18 cellular contexts compared by ENCODE assay signal in the genomic region with DNA sequence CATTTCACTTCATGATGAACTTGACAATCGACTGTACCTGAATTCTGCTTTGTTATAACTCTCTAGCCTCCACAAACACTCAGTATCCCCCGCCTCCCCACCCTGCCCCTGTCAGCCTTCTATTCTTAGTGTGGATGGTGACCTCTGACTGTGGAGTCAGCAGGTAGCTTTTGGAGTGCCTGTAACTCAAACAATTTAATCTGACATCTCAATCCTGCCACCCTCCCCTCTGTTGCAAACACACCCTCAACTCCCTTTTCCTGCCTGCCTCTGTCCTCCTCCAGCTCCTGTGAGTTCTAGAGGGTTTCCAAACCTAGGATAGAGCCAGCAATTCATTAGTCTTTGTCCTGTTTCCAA. TPM values are rescaled to one million over a fixed set of nuclear protein-coding genes. Genes with fewer than 3 reads are reported as not detected.
DNase-seq lines count a peak whose midpoint lies in the region; ATAC-seq and TF ChIP-seq lines count a peak whose summit lies in the region.
"Had no signal": no experiment of that assay in that cellular context is flagged by ENCODE, and none has a peak within 500 bp of the region (broad histone marks: within the 10 kb centered on the region; RNA-seq: fewer than 3 reads in every experiment).

No MANE protein-coding gene starts in this region.

- no peaks in the 10 kb centered on the region for H3K36me3 Mint-ChIP-seq in CD4-positive, alpha-beta T cell (ENCODE audit: low read depth)
- H3K36me3 Mint-ChIP-seq: mesothelial cell of epicardium had no signal

- H3K4me1 ChIP-seq in HEK293 (ENCODE audit: control insufficient read depth, insufficient read depth, low read length) (peaks cover 5% of the 10 kb centered on the region), mucosa of stomach (ENCODE audit: control insufficient read depth, insufficient read depth, low read length) (peaks cover 30% of the 10 kb centered on the region)
- H3K4me1 ChIP-seq: foreskin keratinocyte had no signal

- H3K4me3 ChIP-seq in HEK293 (ENCODE audit: low read depth, low read length): no peak overlapping the region
- no peak overlapping the region for H3K4me3 ChIP-seq in mucosa of stomach (ENCODE audit: low read length)

- H3K9me3 ChIP-seq in HEK293 (ENCODE audit: control insufficient read depth, insufficient read depth, low read depth, low read length): no peaks in the 10 kb centered on the region; the same call in 1 of the 2 replicates
- no peaks in the 10 kb centered on the region for H3K9me3 ChIP-seq in mucosa of stomach (ENCODE audit: control insufficient read depth, low read length)
- no peaks in the 10 kb centered on the region for H3K9me3 ChIP-seq in CD4-positive, alpha-beta T cell (ENCODE audit: control insufficient read depth, low read length)

- H3K27ac ChIP-seq in HEK293 (ENCODE audit: extremely low read depth, low read depth, low read length) (no peak overlapping the region), caudate nucleus (ENCODE audit: low read depth, low read length) (peak overlapping the region; percentile 14), substantia nigra (ENCODE audit: low read depth, low read length, poor library complexity, severe bottlenecking) (peak overlapping the region; percentile 65)
- no peak overlapping the region for H3K27ac ChIP-seq in CD4-positive, alpha-beta T cell (ENCODE audit: low read depth, low read length)
- H3K27ac ChIP-seq: foreskin keratinocyte had no signal

- peaks cover 0 to 12% of the 10 kb centered on the region in 2 experiments; a peak in 1 of 3 replicates for H3K36me3 ChIP-seq in HEK293 (ENCODE audit: control insufficient read depth in 2 of 2, insufficient read depth in 1 of 2, low read length in 2 of 2)
- no peaks in the 10 kb centered on the region for H3K36me3 ChIP-seq in mucosa of stomach (ENCODE audit: control insufficient read depth, insufficient read depth, low read length)

- H3K27me3 ChIP-seq in mucosa of stomach (ENCODE audit: control insufficient read depth, insufficient read depth, low read length): no peaks in the 10 kb centered on the region
- H3K27me3 ChIP-seq in CD4-positive, alpha-beta T cell (ENCODE audit: control insufficient read depth, insufficient read depth, low read length): no peaks in the 10 kb centered on the region
- H3K27me3 ChIP-seq: foreskin keratinocyte had no signal

- ATAC-seq in GM21367 (IDR thresholded peaks at IDR 0.05; ENCODE audit: unreplicated experiment): no peak
- ATAC-seq in CD4-positive, alpha-beta T cell (ENCODE audit: poor library complexity): no peak
- ATAC-seq: foreskin keratinocyte had no signal

- POLR2A ChIA-PET in HEK293 (lab: Yijun Ruan, JAX): no interaction called here
- POLR2A ChIA-PET in CD4-positive, alpha-beta T cell (lab: Charles Lee): no interaction called here

- CTCF ChIA-PET in HEK293 (lab: Yijun Ruan, JAX): interaction anchor here (0.7 to 2.0 kb wide), 3 partner anchors 53 to 416 kb away, joined by 3 to 9 read pairs (median 4); no protein-coding TSS in a partner anchor
- CTCF ChIA-PET in CD4-positive, alpha-beta T cell (lab: Charles Lee): no interaction called here

- no peak overlapping the region for H3K27ac Mint-ChIP-seq in CD4-positive, alpha-beta T cell
- H3K27ac Mint-ChIP-seq: endodermal cell; mesothelial cell of epicardium; T-helper 1 cell treated with Interleukin-12 subunit alpha and Interleukin-12 subunit beta and Interleukin-4 antibody, amounts not matched to agents 30 μg/mL and 1 μg/mL, for 36 hours had no signal

- no peak overlapping the region for H3K4me3 Mint-ChIP-seq in CD4-positive, alpha-beta T cell
- H3K4me3 Mint-ChIP-seq: endodermal cell; mesothelial cell of epicardium; T-helper 1 cell treated with Interleukin-12 subunit alpha and Interleukin-12 subunit beta and Interleukin-4 antibody, amounts not matched to agents 30 μg/mL and 1 μg/mL, for 36 hours had no signal

- TF ChIP-seq CTCF in HEK293 (tag by site-specific recombination; IDR thresholded peaks at IDR 0.05): no peak
- TF ChIP-seq CTCF in CD4-positive, alpha-beta T cell (IDR thresholded peaks at IDR 0.05): no peak

- intact Hi-C loops in CD4-positive, alpha-beta T cell (cut with DNase I, micrococcal nuclease): no loop called here

- no peaks in the 10 kb centered on the region for H3K9me3 Mint-ChIP-seq in CD4-positive, alpha-beta T cell
- H3K9me3 Mint-ChIP-seq: endodermal cell; mesothelial cell of epicardium; T-helper 1 cell treated with Interleukin-12 subunit alpha and Interleukin-12 subunit beta and Interleukin-4 antibody, amounts not matched to agents 30 μg/mL and 1 μg/mL, for 36 hours had no signal

- H3K27me3 Mint-ChIP-seq in CD4-positive, alpha-beta T cell: peaks cover 26% of the 10 kb centered on the region

- no peaks in the 10 kb centered on the region for H3K4me1 Mint-ChIP-seq in CD4-positive, alpha-beta T cell (ENCODE audit: low read depth)

- no peak for DNase-seq in caudate nucleus (lab: John Stamatoyannopoulos, UW)
- no peak for DNase-seq in substantia nigra (lab: John Stamatoyannopoulos, UW)
- DNase-seq in CD4-positive, alpha-beta T cell: no peak
- no peak for DNase-seq in stimulated activated CD4-positive, alpha-beta T cell treated with anti-CD3 and anti-CD28 coated beads, Interleukin-4, amount 100 ng/mL, for 4 hours
- no peak for DNase-seq in globus pallidus (ENCODE audit: low spot score)
- DNase-seq: activated CD4-positive, CD25-positive, alpha-beta regulatory T cell treated with anti-CD3 and anti-CD28 coated beads, Interleukin-2, amount 50 U/mL, for 72 hours; activated CD8-positive, alpha-beta memory T cell treated with anti-CD3 and anti-CD28 coated beads, Interleukin-2, amount 50 U/mL, for 48 hours; activated naive CD4-positive, alpha-beta T cell treated with anti-CD3 and anti-CD28 coated beads, Interleukin-2, amount 50 U/mL, for 16 hours; endodermal cell; foreskin keratinocyte; NCI-H774; occipital lobe had no signal

- H3K9ac ChIP-seq in mucosa of stomach (ENCODE audit: low read length): peak overlapping the region; percentile 32

TF ChIP-seq in HEK293, 187 proteins besides CTCF, POLR2A, EP300 and RAD21:
- TF ChIP-seq, protein P1, sequence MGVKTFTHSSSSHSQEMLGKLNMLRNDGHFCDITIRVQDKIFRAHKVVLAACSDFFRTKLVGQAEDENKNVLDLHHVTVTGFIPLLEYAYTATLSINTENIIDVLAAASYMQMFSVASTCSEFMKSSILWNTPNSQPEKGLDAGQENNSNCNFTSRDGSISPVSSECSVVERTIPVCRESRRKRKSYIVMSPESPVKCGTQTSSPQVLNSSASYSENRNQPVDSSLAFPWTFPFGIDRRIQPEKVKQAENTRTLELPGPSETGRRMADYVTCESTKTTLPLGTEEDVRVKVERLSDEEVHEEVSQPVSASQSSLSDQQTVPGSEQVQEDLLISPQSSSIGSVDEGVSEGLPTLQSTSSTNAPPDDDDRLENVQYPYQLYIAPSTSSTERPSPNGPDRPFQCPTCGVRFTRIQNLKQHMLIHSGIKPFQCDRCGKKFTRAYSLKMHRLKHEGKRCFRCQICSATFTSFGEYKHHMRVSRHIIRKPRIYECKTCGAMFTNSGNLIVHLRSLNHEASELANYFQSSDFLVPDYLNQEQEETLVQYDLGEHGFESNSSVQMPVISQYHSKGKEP (tag by site-specific recombination; IDR thresholded peaks at IDR 0.05): no peak
- peak; percentile 88 for TF ChIP-seq WT1 (tag by site-specific recombination; IDR thresholded peaks at IDR 0.05)
- TF ChIP-seq ZIC2 (tag by site-specific recombination; IDR thresholded peaks at IDR 0.05): peak; percentile 73
- TF ChIP-seq GFI1B (tag by site-specific recombination; IDR thresholded peaks at IDR 0.05): no peak
- TF ChIP-seq, protein P2, sequence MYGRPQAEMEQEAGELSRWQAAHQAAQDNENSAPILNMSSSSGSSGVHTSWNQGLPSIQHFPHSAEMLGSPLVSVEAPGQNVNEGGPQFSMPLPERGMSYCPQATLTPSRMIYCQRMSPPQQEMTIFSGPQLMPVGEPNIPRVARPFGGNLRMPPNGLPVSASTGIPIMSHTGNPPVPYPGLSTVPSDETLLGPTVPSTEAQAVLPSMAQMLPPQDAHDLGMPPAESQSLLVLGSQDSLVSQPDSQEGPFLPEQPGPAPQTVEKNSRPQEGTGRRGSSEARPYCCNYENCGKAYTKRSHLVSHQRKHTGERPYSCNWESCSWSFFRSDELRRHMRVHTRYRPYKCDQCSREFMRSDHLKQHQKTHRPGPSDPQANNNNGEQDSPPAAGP (tag by site-specific recombination; IDR thresholded peaks at IDR 0.05): peak; percentile 71

RNA-seq across cellular contexts. Expression of a gene that starts 20.3 kb away (rescaled TPM):
- not detected for total RNA-seq in CD4-positive, alpha-beta T cell
- total RNA-seq: HT-29 had no signal

Comparison
In these comparisons a context has a peak if more than half of its experiments do, and no peak if none do; other contexts are left out.
1. H3K27ac ChIP-seq: peak in caudate nucleus (single experiment) and substantia nigra (single experiment); none in HEK293 (single experiment) and CD4-positive, alpha-beta T cell (single experiment).